In the genomic region with DNA sequence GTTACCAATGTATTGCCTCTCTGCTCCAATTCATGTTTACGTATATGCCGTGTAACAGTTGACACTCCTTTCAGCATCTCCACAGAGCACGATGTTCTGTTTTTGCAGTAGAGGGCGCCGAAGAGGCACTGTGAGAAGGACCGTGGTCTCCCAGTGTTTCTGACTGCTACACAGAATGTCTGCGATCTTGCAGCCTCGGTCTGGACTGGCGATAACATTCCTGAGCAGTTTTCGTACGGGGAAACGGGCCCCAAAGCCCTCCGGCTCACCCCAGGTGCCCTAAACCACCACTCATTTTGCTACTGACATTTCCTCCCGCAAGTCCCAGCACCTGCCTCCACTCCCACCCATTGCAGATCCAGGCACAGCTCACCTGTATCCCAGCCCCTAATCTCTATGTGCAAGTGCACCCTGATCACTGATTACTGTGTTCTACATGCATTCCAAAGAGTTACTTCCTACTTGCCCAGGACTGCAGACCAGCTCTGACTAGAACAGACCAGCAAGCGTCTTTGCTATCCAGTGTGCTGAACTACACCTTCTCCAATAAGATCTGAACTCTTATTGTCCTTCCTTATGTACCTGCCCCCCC, we compare ENCODE assay signal across 8 cellular contexts. TPM values are rescaled to one million over a fixed set of nuclear protein-coding genes. Genes with fewer than 3 reads are reported as not detected.
DNase-seq lines count a peak whose midpoint lies in the region; ATAC-seq and TF ChIP-seq lines count a peak whose summit lies in the region.

No MANE protein-coding gene starts in this region.

- no TSS peak for BruUV-seq in HCT116 (replicated peaks; lab: Mats Ljungman, UMichigan)

- no peaks in the 10 kb centered on the region for H3K9me3 Mint-ChIP-seq in chondrocyte (ENCODE audit: low read depth)

- H3K27me3 ChIP-seq in HCT116 (ENCODE audit: insufficient read depth, low read length), result no peaks in the 10 kb centered on the region
- H3K27me3 ChIP-seq in left lung, result no peaks in the 10 kb centered on the region

- no peaks in the 10 kb centered on the region for H3K9me2 ChIP-seq in HCT116 (ENCODE audit: insufficient read depth)

- ATAC-seq in HCT116, result peak; percentile 99
- ATAC-seq in left lung, result peak; percentile 98

- DNase-seq in NCI-H2107 treated with DMSO at 0.1 percent for 48 hours (lab: John Stamatoyannopoulos, UW; ENCODE audit: unreplicated experiment), result peak; percentile 7
- no peak for DNase-seq in NCI-H2107 (lab: John Stamatoyannopoulos, UW)
- DNase-seq in HCT116 (ENCODE audit: low read depth, low spot score), result peak; percentile 43
- peak; percentile 44 for DNase-seq in NB4 (ENCODE audit: low read depth)
- DNase-seq in activated CD4-positive, CD25-positive, alpha-beta regulatory T cell treated with anti-CD3 and anti-CD28 coated beads, Interleukin-2, amount 50 U/mL, for 16 hours (ENCODE audit: low read depth, low spot score), result peak; percentile 21
- DNase-seq in chondrocyte (ENCODE audit: low spot score), result no peak
- DNase-seq in left lung, result peak in 1 of 2 donors; percentile 41
- peak in 2 of 3 donors; percentile 11 to 17 for DNase-seq in stimulated activated CD4-positive, alpha-beta T cell treated with anti-CD3 and anti-CD28 coated beads, TNF-alpha, amount 100 ng/mL, for 1 hour (ENCODE audit: low read depth in 3 of 3, low spot score in 1 of 3)

- TF ChIP-seq POLR2A in HCT116 (IDR thresholded peaks at IDR 0.05; ENCODE audit: borderline replicate concordance, extremely low read depth, insufficient read depth, insufficient read length), result no peak
- TF ChIP-seq POLR2A in NB4 (IDR thresholded peaks at IDR 0.05; ENCODE audit: extremely low read depth, insufficient read length), result no peak

- peak overlapping the region; percentile 52 for H3K4me3 Mint-ChIP-seq in chondrocyte (ENCODE audit: unreplicated experiment)

- intact Hi-C loops in HCT116 (cut with micrococcal nuclease), result loop anchor here (1.0 kb wide), 1 partner anchor 161 kb away; no protein-coding TSS in a partner anchor
- intact Hi-C loops in left lung (cut with DNase I), result no loop called here

- no peaks in the 10 kb centered on the region for H3K79me2 ChIP-seq in HCT116 (ENCODE audit: insufficient read depth, low read length)

- POLR2A ChIA-PET in HCT116 (lab: Charles Lee), result interaction anchor here (1.5 kb wide), 1 partner anchor 12 kb away, joined by 5 read pairs; the partner anchor contains the start of gene NFXL1

- no peaks in the 10 kb centered on the region for H3K9me3 ChIP-seq in HCT116 (ENCODE audit: control insufficient read depth in 1 of 2, insufficient read depth in 1 of 2, low read depth in 1 of 2, low read length in 2 of 2)
- no peaks in the 10 kb centered on the region for H3K9me3 ChIP-seq in left lung

- peaks cover 33% of the 10 kb centered on the region for H3K27me3 Mint-ChIP-seq in chondrocyte (ENCODE audit: low read depth)

- H3K4me1 Mint-ChIP-seq in chondrocyte (ENCODE audit: low read depth), result peaks cover 18% of the 10 kb centered on the region

- H3K36me3 Mint-ChIP-seq in chondrocyte (ENCODE audit: low read depth), result no peaks in the 10 kb centered on the region

- CTCF ChIA-PET in HCT116 (lab: Charles Lee), result no interaction called here

- H3K27ac ChIP-seq in HCT116 (ENCODE audit: low read depth, low read length) (no peak overlapping the region), left lung (no peak overlapping the region)

- peak overlapping the region; percentile 83 for H2AFZ ChIP-seq in HCT116 (ENCODE audit: low read depth, low read length, poor library complexity, severe bottlenecking)

- TF ChIP-seq CTCF in HCT116 (IDR thresholded peaks at IDR 0.05 in 2 of 3, conservative IDR thresholded peaks at IDR 0.05 in 1 of 3; ENCODE audit: borderline replicate concordance in 1 of 3, insufficient read depth in 1 of 3, low read depth in 2 of 3, low read length in 2 of 3) (peak; percentile 39 to 82 (median 80); a peak in 5 of 6 replicates), NB4 (IDR thresholded peaks at IDR 0.05; ENCODE audit: low read depth, low read length) (peak; percentile 37), chondrocyte (IDR thresholded peaks at IDR 0.05) (peak; percentile 85), left lung (IDR thresholded peaks at IDR 0.05) (peak; percentile 38)

- H3K4me1 ChIP-seq in HCT116 (ENCODE audit: control insufficient read depth in 1 of 2, insufficient read depth in 2 of 2, low read length in 2 of 2) (peaks cover 0 to 9% of the 10 kb centered on the region in 2 experiments; a peak in 2 of 4 replicates), left lung (peaks cover 0 to 7% of the 10 kb centered on the region in 2 donors)

- H3K27ac Mint-ChIP-seq in chondrocyte (ENCODE audit: unreplicated experiment), result no peak overlapping the region

- no peaks in the 10 kb centered on the region for H4K20me1 ChIP-seq in HCT116 (ENCODE audit: insufficient read depth)

- H3K4me3 ChIP-seq in HCT116 (replicated peaks in 1 of 2; ENCODE audit: low read depth in 1 of 2, low read length in 2 of 2) (peak overlapping the region; percentile 29 to 51), NB4 (ENCODE audit: low read depth, low read length) (no peak overlapping the region), left lung (no peak overlapping the region)

- peak; percentile 50 for TF ChIP-seq RAD21 in HCT116 (IDR thresholded peaks at IDR 0.05; ENCODE audit: low read depth)

- H3K36me3 ChIP-seq in HCT116 (ENCODE audit: control insufficient read depth in 1 of 2, insufficient read depth in 2 of 2, low read length in 2 of 2), result no peaks in the 10 kb centered on the region
- no peaks in the 10 kb centered on the region for H3K36me3 ChIP-seq in left lung

- H3K4me2 ChIP-seq in HCT116 (ENCODE audit: low read length), result peak overlapping the region; percentile 78

- RAD21 ChIA-PET in HCT116 (lab: Charles Lee; ENCODE audit: low non-redundant PET in 1 of 2, low total read pairs in 2 of 2, uncharacterized antibody in 2 of 2, unreplicated experiment in 2 of 2), result no interaction called here

- no peak overlapping the region for H3K9ac ChIP-seq in HCT116 (ENCODE audit: low read length)

TF ChIP-seq in HCT116, 20 proteins besides CTCF, POLR2A, EP300 and RAD21:
- TF ChIP-seq ZFX (IDR thresholded peaks at IDR 0.05) (no peak), EZH2phosphoT487 (IDR thresholded peaks at IDR 0.05; ENCODE audit: borderline replicate concordance) (no peak), REST (IDR thresholded peaks at IDR 0.05; ENCODE audit: low read depth) (peak; percentile 36), SIN3A (IDR thresholded peaks at IDR 0.05; ENCODE audit: low read depth) (no peak), SRF (IDR thresholded peaks at IDR 0.05; ENCODE audit: low read depth) (no peak), TCF7L2 (IDR thresholded peaks at IDR 0.05; ENCODE audit: borderline replicate concordance, extremely low read depth, insufficient read depth, insufficient read length) (no peak)
- TF ChIP-seq, protein P1, sequence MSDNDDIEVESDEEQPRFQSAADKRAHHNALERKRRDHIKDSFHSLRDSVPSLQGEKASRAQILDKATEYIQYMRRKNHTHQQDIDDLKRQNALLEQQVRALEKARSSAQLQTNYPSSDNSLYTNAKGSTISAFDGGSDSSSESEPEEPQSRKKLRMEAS (IDR thresholded peaks at IDR 0.05), result no peak
TF ChIP-seq in HCT116: peak in this region for 1.

RNA-seq across cellular contexts. Expression of gene NFXL1, which starts 12.4 kb away (rescaled TPM):
- 26.8 TPM for total RNA-seq in HCT116 (2021; ENCODE audit: unreplicated experiment)
- polyA plus RNA-seq in HCT116 (2012), result 17.7 and 19.8 TPM in 2 replicates
- total RNA-seq in chondrocyte, result 10.7 to 22.5 TPM (median 11.9 TPM) in 3 replicates
- total RNA-seq in left lung, result 10 to 100 TPM; 10.1 to 19.0 TPM

Comparison
In these comparisons a context has a peak if more than half of its experiments do, and no peak if none do; other contexts are left out.
1. DNase-seq: peak in NCI-H2107 treated with DMSO at 0.1 percent for 48 hours (single experiment), HCT116 (single experiment), NB4 (single experiment), activated CD4-positive, CD25-positive, alpha-beta regulatory T cell treated with anti-CD3 and anti-CD28 coated beads, Interleukin-2, amount 50 U/mL, for 16 hours (single experiment) and stimulated activated CD4-positive, alpha-beta T cell treated with anti-CD3 and anti-CD28 coated beads, TNF-alpha, amount 100 ng/mL, for 1 hour (2 of 3); none in NCI-H2107 (single experiment) and chondrocyte (single experiment).
2. H3K4me3 ChIP-seq: peak in HCT116 (2 of 2); none in NB4 (single experiment) and left lung (0 of 2).
3. Peak in every context shown above with its lines, with median percentiles within 50 percentile points of each other: CTCF ChIP-seq.